In the genomic region with DNA sequence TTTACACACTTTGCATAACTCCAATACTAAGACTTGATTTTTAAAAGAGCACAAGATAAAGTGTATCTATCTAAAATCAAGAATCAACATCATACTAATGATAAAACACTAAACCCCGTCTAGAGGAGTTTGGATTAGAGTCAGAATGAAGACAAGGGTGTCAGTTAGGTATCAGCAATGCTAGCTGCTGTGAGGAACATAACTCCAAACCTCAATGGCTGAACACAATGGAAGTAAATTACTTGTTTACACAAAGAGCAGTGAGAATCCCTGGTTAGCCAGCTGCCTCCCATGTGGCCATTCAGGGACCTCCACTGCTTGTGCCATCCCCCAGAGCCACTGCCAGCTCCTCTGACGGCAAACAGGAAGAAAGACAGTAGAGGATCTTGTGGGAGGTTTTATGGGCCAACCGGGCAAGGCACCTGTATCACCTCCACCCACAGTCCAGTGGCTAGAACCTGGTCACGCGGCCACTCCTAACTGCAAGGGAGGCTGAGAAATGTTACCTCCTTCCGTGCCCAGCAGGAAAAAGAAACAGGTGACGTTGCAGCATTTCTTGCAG, we compare ENCODE assay signal across 1 cellular context.
TF ChIP-seq lines count a peak whose summit lies in the region.

No MANE protein-coding gene starts in this region.

TF ChIP-seq in H1, 55 proteins besides CTCF, POLR2A, EP300 and RAD21 (continued from another document):
- TF ChIP-seq, protein P1, sequence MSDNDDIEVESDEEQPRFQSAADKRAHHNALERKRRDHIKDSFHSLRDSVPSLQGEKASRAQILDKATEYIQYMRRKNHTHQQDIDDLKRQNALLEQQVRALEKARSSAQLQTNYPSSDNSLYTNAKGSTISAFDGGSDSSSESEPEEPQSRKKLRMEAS (IDR thresholded peaks at IDR 0.05), result 0 out of 2 replicates have a peak, but pooled peaks have one; percentile 14
TF ChIP-seq in H1: peak in this region for 1.
